Comparison of ENCODE assay signal across 8 cellular contexts in genomic region chr6:133052465-133052864, GRCh38.
"Had no signal": no experiment of that assay in that cellular context is flagged by ENCODE, and none has a peak within 500 bp of the region (broad histone marks: within the 10 kb centered on the region; RNA-seq: fewer than 3 reads in every experiment).

No MANE protein-coding gene starts in this region.

- H3K4me3 ChIP-seq: GM12878 had no signal

- DNase-seq: GDM1, GF-D8 had no signal

- FAIRE-seq: G401.6, GM12878, GM12891, GM12892, GM18507, GM19239 had no signal

- ATAC-seq: GM12878 had no signal
